In genomic region chr13:113448545-113448884, GRCh38 we compare ENCODE assay signal across 9 cellular contexts. TPM values are rescaled to one million over a fixed set of nuclear protein-coding genes. Genes with fewer than 3 reads are reported as not detected.
DNase-seq lines count a peak whose midpoint lies in the region; ATAC-seq and TF ChIP-seq lines count a peak whose summit lies in the region.
"Had no signal": no experiment of that assay in that cellular context is flagged by ENCODE, and none has a peak within 500 bp of the region (broad histone marks: within the 10 kb centered on the region; RNA-seq: fewer than 3 reads in every experiment).

No MANE protein-coding gene starts in this region.

- intact Hi-C loops in heart right ventricle (cut with DNase I) = no loop called here

- H3K27me3 ChIP-seq in heart right ventricle = no peaks in the 10 kb centered on the region
- H3K27me3 ChIP-seq in subcutaneous abdominal adipose tissue (ENCODE audit: control insufficient read depth in 5 of 5, insufficient read depth in 4 of 5, low read length in 5 of 5) = no peaks in the 10 kb centered on the region

- H3K27me3 Mint-ChIP-seq in activated T-cell treated with anti-CD3 and anti-CD28 coated beads, Interleukin-2, amount 50 U/mL, for 24 hours = no peaks in the 10 kb centered on the region

- H3K4me3 ChIP-seq in SK-N-MC (peak overlapping the region; percentile 33; the same call in 1 of the 2 replicates), heart right ventricle (peak overlapping the region in 9 of 10 donors; percentile 34 to 67 (median 53)), subcutaneous abdominal adipose tissue (ENCODE audit: low read depth in 1 of 5, low read length in 5 of 5) (peak overlapping the region; percentile 67 to 86 (median 78))

- ATAC-seq in heart right ventricle (peak; percentile 13 to 49 (median 32)), HG02610 (IDR thresholded peaks at IDR 0.05; ENCODE audit: unreplicated experiment) (no peak)

- DNase-seq in activated T-cell treated with anti-CD3 and anti-CD28 coated beads, Interleukin-2, amount 50 U/mL, for 24 hours = no peak
- DNase-seq in activated T-cell treated with anti-CD3 and anti-CD28 coated beads for 4 hours (no peak), SK-N-MC (ENCODE audit: low read depth, low spot score) (no peak), heart right ventricle (peak; percentile 62 to 73), MV-4-11 (lab: John Stamatoyannopoulos, UW) (no peak), AML-193 (lab: John Stamatoyannopoulos, UW) (no peak)

- H3K4me1 ChIP-seq in heart right ventricle (peaks cover 14 to 57% (median 30%) of the 10 kb centered on the region in 9 donors), subcutaneous abdominal adipose tissue (ENCODE audit: control insufficient read depth in 5 of 5, insufficient read depth in 5 of 5, low read length in 5 of 5) (peaks cover 2 to 16% (median 14%) of the 10 kb centered on the region in 5 donors)

- H3K4me1 Mint-ChIP-seq in activated T-cell treated with anti-CD3 and anti-CD28 coated beads, Interleukin-2, amount 50 U/mL, for 24 hours (ENCODE audit: low read depth) = no peaks in the 10 kb centered on the region

- H3K9ac ChIP-seq in SK-N-MC (ENCODE audit: insufficient read length) (no peak overlapping the region), subcutaneous abdominal adipose tissue (ENCODE audit: low read length in 5 of 5) (peak overlapping the region in 2 of 5 donors; percentile 75 to 79)

- no peaks in the 10 kb centered on the region for H3K9me3 Mint-ChIP-seq in activated T-cell treated with anti-CD3 and anti-CD28 coated beads, Interleukin-2, amount 50 U/mL, for 24 hours
- H3K9me3 Mint-ChIP-seq: neural crest cell had no signal

- no peaks in the 10 kb centered on the region for H3K9me3 ChIP-seq in SK-N-MC (ENCODE audit: low read depth, low read length)
- no peaks in the 10 kb centered on the region for H3K9me3 ChIP-seq in heart right ventricle
- no peaks in the 10 kb centered on the region for H3K9me3 ChIP-seq in subcutaneous abdominal adipose tissue (ENCODE audit: control insufficient read depth in 5 of 5, low read length in 5 of 5)

- no peak for TF ChIP-seq CTCF in heart right ventricle (IDR thresholded peaks at IDR 0.05)

- WGBS in heart right ventricle, 2 donors = 11 to 32% methylated on average over 6 of the region's 6 CpGs

- peak overlapping the region; percentile 14 for H3K27ac Mint-ChIP-seq in activated T-cell treated with anti-CD3 and anti-CD28 coated beads, Interleukin-2, amount 50 U/mL, for 24 hours

- peak overlapping the region; percentile 64 for H3K4me3 Mint-ChIP-seq in activated T-cell treated with anti-CD3 and anti-CD28 coated beads, Interleukin-2, amount 50 U/mL, for 24 hours
- H3K4me3 Mint-ChIP-seq: neural crest cell had no signal

- H3K27ac ChIP-seq in SK-N-MC = 0 out of 2 replicates have a peak overlapping the region, but pooled peaks have one; percentile 31
- peak overlapping the region; percentile 11 to 93 (median 72) for H3K27ac ChIP-seq in heart right ventricle
- H3K27ac ChIP-seq in subcutaneous abdominal adipose tissue (ENCODE audit: low read depth, low read length) = no peak overlapping the region

- H3K36me3 ChIP-seq in SK-N-MC (ENCODE audit: insufficient read depth, low read length) (no peaks in the 10 kb centered on the region; the same call in 1 of the 2 replicates), heart right ventricle (peaks cover 0 to 20% (median 0%) of the 10 kb centered on the region in 9 donors), subcutaneous abdominal adipose tissue (ENCODE audit: control insufficient read depth in 5 of 5, insufficient read depth in 5 of 5, low read length in 5 of 5) (peaks cover 0 to 9% (median 3%) of the 10 kb centered on the region in 5 donors)

- peaks cover 11% of the 10 kb centered on the region for H3K36me3 Mint-ChIP-seq in activated T-cell treated with anti-CD3 and anti-CD28 coated beads, Interleukin-2, amount 50 U/mL, for 24 hours (ENCODE audit: low read depth)

RNA-seq across cellular contexts. Expression of gene ADPRHL1, which starts 4.8 kb away (rescaled TPM):
- total RNA-seq in heart right ventricle = 100 to 1,000 TPM; 381 to 939 (median 762) TPM
- polyA plus RNA-seq in heart right ventricle = 100 to 1,000 TPM; 163 to 192 TPM

RNA-seq across cellular contexts. Expression of gene DCUN1D2, which starts 42.0 kb away (rescaled TPM):
- 100 to 1,000 TPM in 9 of 10 donors, 10 to 100 TPM in 1; 97.7 to 307 (median 225) TPM for total RNA-seq in heart right ventricle
- 10 to 100 TPM; 40.9 to 73.3 TPM for polyA plus RNA-seq in heart right ventricle

Comparison
In these comparisons a context has a peak if more than half of its experiments do, and no peak if none do; other contexts are left out.
1. DNase-seq: peak in heart right ventricle (2 of 2); none in activated T-cell treated with anti-CD3 and anti-CD28 coated beads, Interleukin-2, amount 50 U/mL, for 24 hours (single experiment), activated T-cell treated with anti-CD3 and anti-CD28 coated beads for 4 hours (single experiment), SK-N-MC (single experiment), MV-4-11 (single experiment) and AML-193 (0 of 2).
2. Peak in every context shown above with its lines, with median percentiles within 50 percentile points of each other: H3K4me3 ChIP-seq.